In the genomic region with DNA sequence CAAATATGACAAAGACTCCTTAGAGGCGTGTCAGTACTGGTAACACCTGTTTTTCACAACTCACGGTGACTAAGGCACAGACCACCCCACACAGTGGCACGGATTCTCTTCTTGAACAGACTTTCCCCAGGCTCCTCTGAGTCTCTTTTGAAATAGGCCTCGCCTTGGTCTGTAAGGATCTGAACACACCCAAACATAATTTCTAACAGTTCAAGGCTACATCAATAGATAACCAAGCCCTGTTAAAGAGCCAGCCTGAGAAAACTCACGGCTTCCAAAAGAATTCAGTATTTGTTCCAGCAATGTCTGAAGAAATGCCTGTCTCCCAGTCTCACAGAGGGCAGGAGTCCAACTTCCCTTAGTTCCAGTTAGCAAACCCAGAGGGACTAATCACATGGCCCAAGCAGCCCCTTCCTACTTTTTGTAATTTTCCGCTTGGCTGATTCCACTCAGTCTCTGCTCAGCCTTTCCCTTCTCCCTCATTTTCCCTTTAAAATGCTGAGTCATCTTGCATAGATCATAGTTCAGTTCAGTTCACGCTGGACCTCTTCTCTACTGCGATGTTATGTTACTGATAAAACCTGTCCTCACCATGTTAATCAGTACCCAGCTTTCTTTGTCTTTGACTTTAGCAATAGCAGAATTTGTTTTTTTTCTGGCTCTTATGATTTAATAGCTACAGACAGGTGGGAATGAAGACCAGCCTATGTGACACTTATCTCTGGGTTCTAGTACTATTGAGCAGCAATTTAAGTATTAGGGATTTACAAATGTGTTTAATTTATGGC, we compare ENCODE assay signal across 8 cellular contexts. TPM values are rescaled to one million over a fixed set of nuclear protein-coding genes. Genes with fewer than 3 reads are reported as not detected.
A peak's percentile ranks its signal among the peaks of the same experiment; 100 is the strongest.
DNase-seq lines count a peak whose midpoint lies in the region; ATAC-seq, FAIRE-seq and TF ChIP-seq lines count a peak whose summit lies in the region.

No MANE protein-coding gene starts in this region.

- H3K9me3 ChIP-seq in HepG2 (ENCODE audit: low read length) (no peaks in the 10 kb centered on the region), tibial artery (no peaks in the 10 kb centered on the region)

- peak; percentile 89 for ATAC-seq in HepG2

- no peaks in the 10 kb centered on the region for H3K27me3 ChIP-seq in HepG2 (ENCODE audit: control insufficient read depth in 1 of 2, insufficient read depth in 2 of 2, low read length in 2 of 2)
- H3K27me3 ChIP-seq in tibial artery = no peaks in the 10 kb centered on the region

- TF ChIP-seq CTCF in choroid plexus epithelial cell (conservative IDR thresholded peaks at IDR 0.05; ENCODE audit: low read depth, low read length) (no peak), HepG2 (CRISPR knock-in tag; IDR thresholded peaks at IDR 0.05) (no peak), tibial artery (IDR thresholded peaks at IDR 0.05) (no peak)

- no peaks in the 10 kb centered on the region for H4K20me1 ChIP-seq in HepG2 (ENCODE audit: insufficient read depth, low read length)

- CTCF ChIA-PET in HepG2 (lab: Yijun Ruan, JAX; ENCODE audit: low intra/inter-chr PET ratio, low total read pairs) = no interaction called here

- TF ChIP-seq POLR2A in HepG2 (IDR thresholded peaks at IDR 0.05; ENCODE audit: insufficient read depth in 1 of 2, low read depth in 2 of 2, low read length in 2 of 2) = peak; percentile 12 to 26; a peak in 3 of 4 replicates

- H3K4me3 ChIP-seq in choroid plexus epithelial cell (ENCODE audit: low read depth, low read length) = no peak overlapping the region
- peak overlapping the region; percentile 27 to 47 (median 30); a peak in 4 of 6 replicates for H3K4me3 ChIP-seq in HepG2 (replicated peaks in 1 of 3; ENCODE audit: insufficient read depth in 1 of 3, low read depth in 2 of 3, low read length in 3 of 3)
- no peak overlapping the region for H3K4me3 ChIP-seq in tibial artery

- intact Hi-C loops in HepG2 (cut with micrococcal nuclease; ENCODE audit: unreplicated experiment) (loop anchor here (1.0 to 2.0 kb wide), 3 partner anchors 63 to 125 kb away; no protein-coding TSS in a partner anchor), tibial artery (cut with DNase I; ENCODE audit: low total_unique reads) (loop anchor here (5.0 to 10.0 kb wide), 2 partner anchors 127 to 561 kb away; no protein-coding TSS in a partner anchor)

- peak overlapping the region; percentile 79 for H3K4me2 ChIP-seq in HepG2 (ENCODE audit: low read depth, low read length)

- WGBS in HepG2 (ENCODE audit: low lambda C conversion rate) = 0% methylated on average over 8 of the region's 8 CpGs

- no peak overlapping the region for H2AFZ ChIP-seq in HepG2 (ENCODE audit: low read length)

- peak; percentile 99 for FAIRE-seq in HepG2 (lab: Jason Lieb, UNC)

- H3K36me3 ChIP-seq in HepG2 (replicated peaks in 1 of 2; ENCODE audit: control insufficient read depth in 1 of 2, insufficient read depth in 2 of 2, low read length in 2 of 2) (no peaks in the 10 kb centered on the region), tibial artery (no peaks in the 10 kb centered on the region)

- POLR2A ChIA-PET in HepG2 (lab: Yijun Ruan, JAX) = interaction anchor here (0.8 to 1.9 kb wide), 9 partner anchors 9 to 125 kb away, joined by 3 to 14 read pairs (median 5); a partner anchor contains a TSS

- H3K9ac ChIP-seq in HepG2 (ENCODE audit: insufficient read depth, low read depth, low read length) = peak overlapping the region; percentile 92

- H3K27ac ChIP-seq in HepG2 (ENCODE audit: extremely low read length, insufficient read depth, low read length) = peak overlapping the region; percentile 99
- H3K27ac ChIP-seq in tibial artery = peak overlapping the region; percentile 81 to 82

- H3K79me2 ChIP-seq in HepG2 (ENCODE audit: insufficient read depth, low read length) = no peaks in the 10 kb centered on the region

- no TSS peak for BruUV-seq in HepG2 (replicated peaks; lab: Mats Ljungman, UMichigan)

- in situ Hi-C loops in HepG2 (cut with HindIII; ENCODE audit: extremely low pct_ligation_motif_present, low pct_unique_long_range_greater_than_20kb) = no loop called here

- TF ChIP-seq EP300 in HepG2 (IDR thresholded peaks at IDR 0.05; ENCODE audit: low read depth in 2 of 2, low read length in 2 of 2) = peak; percentile 94 to 98
- TF ChIP-seq EP300 in HepG2 (CRISPR knock-in tag; IDR thresholded peaks at IDR 0.05; ENCODE audit: borderline replicate concordance) = peak; percentile 81; the same call in 1 of the 2 replicates

- DNase-seq in AG08396 (ENCODE audit: low spot score) (peak; percentile 25), NCI-H1105 (lab: John Stamatoyannopoulos, UW) (peak; percentile 33), choroid plexus epithelial cell (ENCODE audit: low read depth) (peak; percentile 96), HepG2 (ENCODE audit: low spot score) (peak; percentile 100), tibial artery (peak; percentile 86 to 92), NCI-H187 treated with DMSO at 0.1 percent for 48 hours (lab: John Stamatoyannopoulos, UW) (no peak), NCI-H2196 (lab: John Stamatoyannopoulos, UW; ENCODE audit: unreplicated experiment) (no peak), D341Med (ENCODE audit: low spot score) (no peak)

- no peak for TF ChIP-seq RAD21 in HepG2 (CRISPR knock-in tag; IDR thresholded peaks at IDR 0.05)

- peaks cover 80% of the 10 kb centered on the region for H3K4me1 ChIP-seq in HepG2 (ENCODE audit: insufficient read depth, low read length)
- peaks cover 0 to 33% (median 19%) of the 10 kb centered on the region in 4 donors for H3K4me1 ChIP-seq in tibial artery

TF ChIP-seq in HepG2, 621 proteins besides CTCF, POLR2A, EP300 and RAD21 (continues in another document):
- TF ChIP-seq FOXK1 (CRISPR knock-in tag; IDR thresholded peaks at IDR 0.05; ENCODE audit: borderline replicate concordance, low read depth) = peak; percentile 21; the same call in 1 of the 2 replicates
- TF ChIP-seq ZNF317 (CRISPR knock-in tag; IDR thresholded peaks at IDR 0.05) = 0 out of 2 replicates have a peak, but pooled peaks have one; percentile 21
- peak; percentile 69; the same call in 1 of the 2 replicates for TF ChIP-seq CHD4 (IDR thresholded peaks at IDR 0.05; ENCODE audit: borderline replicate concordance, low read length)
- TF ChIP-seq PRMT3 (CRISPR knock-in tag; IDR thresholded peaks at IDR 0.05; ENCODE audit: borderline replicate concordance, low read depth) = no peak
- peak; percentile 73; the same call in 1 of the 2 replicates for TF ChIP-seq ZNF605 (CRISPR knock-in tag; IDR thresholded peaks at IDR 0.05)
- TF ChIP-seq SNAPC2 (CRISPR knock-in tag; IDR thresholded peaks at IDR 0.05) = no peak
- no peak for TF ChIP-seq ZNF569 (CRISPR knock-in tag; IDR thresholded peaks at IDR 0.05; ENCODE audit: borderline replicate concordance)
- TF ChIP-seq NFATC3 (CRISPR knock-in tag; IDR thresholded peaks at IDR 0.05) = no peak
- no peak for TF ChIP-seq ZNF788 (CRISPR knock-in tag; IDR thresholded peaks at IDR 0.05; ENCODE audit: borderline replicate concordance)
- TF ChIP-seq ZNF816 (CRISPR knock-in tag; IDR thresholded peaks at IDR 0.05; ENCODE audit: borderline replicate concordance) = peak; percentile 43; the same call in 1 of the 2 replicates
- TF ChIP-seq ELF1 (CRISPR knock-in tag; IDR thresholded peaks at IDR 0.05) = peak; percentile 76

RNA-seq across cellular contexts. Expression of a gene that starts 22.6 kb away (rescaled TPM):
- 368 and 551 TPM in 2 replicates for total RNA-seq in HepG2 (2016; rRNA removed; fragmentation: Illumina TruSeq; extraction: Trizol)
- total RNA-seq in HepG2 (2016; cell fraction: cytosol; rRNA removed; fragmentation: Illumina TruSeq; extraction: Trizol; ENCODE audit: low read depth) = 134 and 147 TPM in 2 replicates
- total RNA-seq in HepG2 (2016; cell fraction: insoluble cytoplasmic fraction; rRNA removed; fragmentation: Illumina TruSeq; extraction: Trizol) = 369 and 539 TPM in 2 replicates
- 138 and 154 TPM in 2 replicates for total RNA-seq in HepG2 (2016; cell fraction: membrane; rRNA removed; fragmentation: Illumina TruSeq; extraction: Trizol)
- 156 and 162 TPM in 2 replicates for total RNA-seq in HepG2 (2016; cell fraction: nucleus; rRNA removed; fragmentation: Illumina TruSeq; extraction: Trizol)
- 510 and 532 TPM in 2 replicates for polyA plus RNA-seq in HepG2 (2011; rRNA removed)
- 458 and 549 TPM in 2 replicates for polyA plus RNA-seq in HepG2 (2011; cell fraction: cytosol; rRNA removed)
- polyA plus RNA-seq in HepG2 (2011; cell fraction: nucleus; rRNA removed) = 116 and 167 TPM in 2 replicates
- polyA plus RNA-seq in HepG2 (2012) = 489 and 651 TPM in 2 replicates
- 110 and 117 TPM in 2 replicates for polyA plus RNA-seq in HepG2 (2016; cell fraction: cytosol; fragmentation: Illumina TruSeq; extraction: Trizol; ENCODE audit: low read depth)
- polyA plus RNA-seq in HepG2 (2016; cell fraction: insoluble cytoplasmic fraction; fragmentation: Illumina TruSeq; extraction: Trizol; ENCODE audit: low read depth) = 384 and 400 TPM in 2 replicates
- polyA plus RNA-seq in HepG2 (2016; cell fraction: membrane; fragmentation: Illumina TruSeq; extraction: Trizol; ENCODE audit: low read depth) = 91.8 and 107 TPM in 2 replicates
- polyA plus RNA-seq in HepG2 (2016; cell fraction: nucleus; fragmentation: Illumina TruSeq; extraction: Trizol; ENCODE audit: insufficient read depth, low read depth) = 144 and 160 TPM in 2 replicates
- 210 and 278 TPM in 2 replicates for polyA minus RNA-seq in HepG2 (2011; rRNA and poly(A)+ RNA removed; ENCODE audit: low replicate concordance)
- polyA minus RNA-seq in HepG2 (2011; cell fraction: cytosol; rRNA and poly(A)+ RNA removed) = 143 and 173 TPM in 2 replicates
- 118 and 193 TPM in 2 replicates for polyA minus RNA-seq in HepG2 (2011; cell fraction: nucleus; rRNA and poly(A)+ RNA removed)

Comparison
In these comparisons a context has a peak if more than half of its experiments do, and no peak if none do; other contexts are left out.
1. DNase-seq: peak in AG08396 (single experiment), NCI-H1105 (single experiment), choroid plexus epithelial cell (single experiment), HepG2 (single experiment) and tibial artery (2 of 2); none in NCI-H187 treated with DMSO at 0.1 percent for 48 hours (single experiment), NCI-H2196 (single experiment) and D341Med (single experiment).
2. H3K4me3 ChIP-seq: peak in HepG2 (3 of 3); none in choroid plexus epithelial cell (single experiment) and tibial artery (0 of 2).